Comparison of ENCODE assay signal across 11 cellular contexts in genomic region chr19:12838893-12839656, GRCh38. TPM values are rescaled to one million over a fixed set of nuclear protein-coding genes. Genes with fewer than 3 reads are reported as not detected.
DNase-seq lines count a peak whose midpoint lies in the region; ATAC-seq, FAIRE-seq and TF ChIP-seq lines count a peak whose summit lies in the region.
"Had no signal": no experiment of that assay in that cellular context is flagged by ENCODE, and none has a peak within 500 bp of the region (broad histone marks: within the 10 kb centered on the region; RNA-seq: fewer than 3 reads in every experiment).

No MANE protein-coding gene starts in this region.

- peaks cover 33 to 62% of the 10 kb centered on the region in 2 donors for H3K4me1 Mint-ChIP-seq in stimulated activated naive B cell treated with anti-CD40 and anti-IgM and Interleukin-4, amounts not matched to agents 10 μg/mL and 1 μg/mL and 100 μg/mL, for 72 hours

- no peak overlapping the region for H3K9ac ChIP-seq in mesenchymal stem cell (ENCODE audit: low read length)

- no peak overlapping the region for H2AK5ac ChIP-seq in mesenchymal stem cell (ENCODE audit: low read length, severe bottlenecking)

- peaks cover 0 to 3% of the 10 kb centered on the region in 2 donors for H3K36me3 Mint-ChIP-seq in stimulated activated naive B cell treated with anti-CD40 and anti-IgM and Interleukin-4, amounts not matched to agents 10 μg/mL and 1 μg/mL and 100 μg/mL, for 72 hours

- DNase-seq in activated CD4-positive, alpha-beta T cell treated with anti-CD3 and anti-CD28 coated beads for 48 hours, result peak; percentile 44
- DNase-seq in activated CD4-positive, alpha-beta T cell treated with anti-CD3 and anti-CD28 coated beads for 1 hour, result no peak
- no peak for DNase-seq in PC-9
- peak in 2 of 10 donors; percentile 45 to 54 for DNase-seq in dorsolateral prefrontal cortex
- no peak for DNase-seq in stimulated activated naive B cell treated with anti-CD40 and anti-IgM and Interleukin-4, amounts not matched to agents 10 μg/mL and 1 μg/mL and 100 μg/mL, for 72 hours
- no peak for DNase-seq in LoVo (ENCODE audit: low spot score)
- DNase-seq in mesenchymal stem cell, result no peak
- DNase-seq in H54 (ENCODE audit: insufficient read length, low spot score), result no peak
- DNase-seq: cortex of kidney had no signal

- peak overlapping the region; percentile 39 for H3K27ac Mint-ChIP-seq in stimulated activated naive B cell treated with anti-CD40 and anti-IgM and Interleukin-4, amounts not matched to agents 10 μg/mL and 1 μg/mL and 100 μg/mL, for 72 hours

- no peak overlapping the region for H4K8ac ChIP-seq in mesenchymal stem cell (ENCODE audit: low read length)

- no peaks in the 10 kb centered on the region for H4K20me1 ChIP-seq in PC-9 (ENCODE audit: insufficient read depth)

- peaks cover 49% of the 10 kb centered on the region for H3F3A ChIP-seq in PC-9 (ENCODE audit: insufficient read depth, low read depth)

- no peak overlapping the region for H3K23ac ChIP-seq in mesenchymal stem cell (ENCODE audit: low read length in 2 of 2)

- H2AFZ ChIP-seq in PC-9 (no peak overlapping the region), mesenchymal stem cell (ENCODE audit: low read depth, low read length) (no peak overlapping the region)

- H3K27me3 ChIP-seq in PC-9 (ENCODE audit: insufficient read depth, low read depth) (peaks cover 5% of the 10 kb centered on the region; the same call in 1 of the 2 replicates), dorsolateral prefrontal cortex (peaks cover 0 to 72% (median 18%) of the 10 kb centered on the region in 45 donors), mesenchymal stem cell (ENCODE audit: control insufficient read depth in 1 of 2, insufficient read depth in 1 of 2, low read length in 2 of 2) (peaks cover 90 to 94% of the 10 kb centered on the region in 2 experiments)

- H3K9me3 ChIP-seq in PC-9 (ENCODE audit: insufficient read depth, low read depth) (no peaks in the 10 kb centered on the region), mesenchymal stem cell (ENCODE audit: control insufficient read depth, low read length) (no peaks in the 10 kb centered on the region)

- POLR2A ChIA-PET in PC-9 (lab: Charles Lee; ENCODE audit: unreplicated experiment), result no interaction called here

- H3K18ac ChIP-seq in mesenchymal stem cell (ENCODE audit: low read depth in 1 of 2, low read length in 2 of 2), result no peak overlapping the region

- H2BK12ac ChIP-seq in mesenchymal stem cell (ENCODE audit: low read length in 2 of 2), result no peak overlapping the region

- H3K36me3 ChIP-seq in PC-9 (ENCODE audit: low read depth), result no peaks in the 10 kb centered on the region
- no peaks in the 10 kb centered on the region for H3K36me3 ChIP-seq in mesenchymal stem cell (ENCODE audit: control insufficient read depth in 1 of 2, insufficient read depth in 2 of 2, low read depth in 1 of 2, low read length in 2 of 2)

- H3K4me3 ChIP-seq in PC-9 (peak overlapping the region; percentile 75), dorsolateral prefrontal cortex (peak overlapping the region in 58 of 59 donors; percentile 33 to 75 (median 60)), mesenchymal stem cell (ENCODE audit: insufficient read depth in 1 of 2, low read depth in 1 of 2, low read length in 2 of 2) (no peak overlapping the region)

- H2BK5ac ChIP-seq in mesenchymal stem cell (ENCODE audit: low read depth, low read length, poor library complexity, severe bottlenecking), result no peak overlapping the region

- no peak overlapping the region for H4K91ac ChIP-seq in mesenchymal stem cell (ENCODE audit: low read length)

- H3K14ac ChIP-seq in mesenchymal stem cell (ENCODE audit: low read length in 2 of 2), result no peak overlapping the region

- peak overlapping the region; percentile 92 for H3K4me2 ChIP-seq in PC-9
- H3K4me2 ChIP-seq in mesenchymal stem cell (ENCODE audit: low read length, poor library complexity, severe bottlenecking), result no peak overlapping the region

- no peak for FAIRE-seq in H54 (lab: Jason Lieb, UNC)

- peak overlapping the region; percentile 65 to 83 for H3K4me3 Mint-ChIP-seq in stimulated activated naive B cell treated with anti-CD40 and anti-IgM and Interleukin-4, amounts not matched to agents 10 μg/mL and 1 μg/mL and 100 μg/mL, for 72 hours

- H3K27ac ChIP-seq in PC-9 (no peak overlapping the region), dorsolateral prefrontal cortex (peak overlapping the region in 49 of 59 donors; percentile 9 to 87 (median 74)), mesenchymal stem cell (ENCODE audit: low read length, poor library complexity, severe bottlenecking) (no peak overlapping the region)

- H2BK120ac ChIP-seq in mesenchymal stem cell (ENCODE audit: low read depth, low read length), result no peak overlapping the region

- peaks cover 77 to 92% of the 10 kb centered on the region in 2 donors for H3K27me3 Mint-ChIP-seq in stimulated activated naive B cell treated with anti-CD40 and anti-IgM and Interleukin-4, amounts not matched to agents 10 μg/mL and 1 μg/mL and 100 μg/mL, for 72 hours

- CTCF ChIA-PET in PC-9 (lab: Charles Lee), result no interaction called here

- H3K79me2 ChIP-seq in PC-9 (ENCODE audit: low read depth), result no peaks in the 10 kb centered on the region

- no peak overlapping the region for H2BK15ac ChIP-seq in mesenchymal stem cell (ENCODE audit: low read depth, poor library complexity, severe bottlenecking)

- intact Hi-C loops in PC-9 (cut with micrococcal nuclease; ENCODE audit: unreplicated experiment), result no loop called here
- intact Hi-C loops in dorsolateral prefrontal cortex (cut with DNase I), result no loop called here

- BruUV-seq in PC-9 (replicated peaks; lab: Mats Ljungman, UMichigan), result no TSS peak

- peaks cover 13% of the 10 kb centered on the region for H3K4me1 ChIP-seq in PC-9 (replicated peaks; ENCODE audit: insufficient read depth)
- H3K4me1 ChIP-seq in mesenchymal stem cell (ENCODE audit: control insufficient read depth, insufficient read depth, low read depth, low read length), result peaks cover 22% of the 10 kb centered on the region

- 43% methylated on average over 9 of the region's 19 CpGs for WGBS in mesenchymal stem cell

- ATAC-seq in stimulated activated naive B cell treated with anti-CD40 and anti-IgM and Interleukin-4, amounts not matched to agents 10 μg/mL and 1 μg/mL and 100 μg/mL, for 72 hours (replicated peaks), result peak in 1 of 2 donors; percentile 29

- H3K79me1 ChIP-seq in mesenchymal stem cell (replicated peaks; ENCODE audit: low read length, poor library complexity, severe bottlenecking), result no peaks in the 10 kb centered on the region

- H3K9me3 Mint-ChIP-seq in stimulated activated naive B cell treated with anti-CD40 and anti-IgM and Interleukin-4, amounts not matched to agents 10 μg/mL and 1 μg/mL and 100 μg/mL, for 72 hours, result no peaks in the 10 kb centered on the region

- H3K9me2 ChIP-seq in PC-9 (ENCODE audit: insufficient read depth), result no peaks in the 10 kb centered on the region

- H3K4ac ChIP-seq in mesenchymal stem cell (ENCODE audit: low read depth in 1 of 2, low read length in 2 of 2), result no peak overlapping the region

- no peak for TF ChIP-seq POLR2A in H54 (IDR thresholded peaks at IDR 0.05; ENCODE audit: low read depth, low read length)

- no peak for TF ChIP-seq CTCF in PC-9 (conservative IDR thresholded peaks at IDR 0.05)
- no peak for TF ChIP-seq CTCF in dorsolateral prefrontal cortex (IDR thresholded peaks at IDR 0.05 in 54 of 56, conservative IDR thresholded peaks at IDR 0.05 in 2 of 56; ENCODE audit: low read depth in 1 of 56, partially characterized antibody in 56 of 56)

RNA-seq across cellular contexts. Expression of gene MAST1, which starts 0.8 kb away (rescaled TPM):
- total RNA-seq in PC-9 (2021) (11.4 and 11.9 TPM in 2 replicates), dorsolateral prefrontal cortex (100 to 1,000 TPM in 108 of 120 experiments, 10 to 100 TPM in 12; 55.0 to 260 (median 142) TPM)
- 0.48 TPM for polyA plus RNA-seq in mesenchymal stem cell (2013, experiment 1 of 2)
- polyA plus RNA-seq in mesenchymal stem cell (2013, experiment 2 of 2), result 0.29 TPM

RNA-seq across cellular contexts. Expression of gene RTBDN, which starts 4.7 kb away (rescaled TPM):
- total RNA-seq in PC-9 (2021) (0.78 and 1.0 TPM in 2 replicates), dorsolateral prefrontal cortex (10 to 100 TPM in 91 of 120 experiments, 1 to 10 TPM in 29; 3.6 to 23.1 (median 12.0) TPM)
- polyA plus RNA-seq in mesenchymal stem cell (2013, experiment 1 of 2), result 0.03 TPM
- not detected for polyA plus RNA-seq in mesenchymal stem cell (2013, experiment 2 of 2)
- total RNA-seq: Daoy, subcutaneous adipose tissue had no signal

RNA-seq across cellular contexts. Expression of gene RNASEH2A, which starts 32.7 kb away (rescaled TPM):
- 38.6 and 60.4 TPM in 2 replicates for total RNA-seq in PC-9 (2021)
- total RNA-seq in dorsolateral prefrontal cortex, result 10 to 100 TPM in 10 of 120 experiments, 1 to 10 TPM in 110; 1.6 to 13.4 (median 6.0) TPM
- polyA plus RNA-seq in mesenchymal stem cell (2013, experiment 1 of 2), result 2.8 TPM
- 2.9 TPM for polyA plus RNA-seq in mesenchymal stem cell (2013, experiment 2 of 2)

RNA-seq across cellular contexts. Expression of gene THSD8, which starts 37.2 kb away (rescaled TPM):
- 28.8 and 30.0 TPM in 2 replicates for total RNA-seq in PC-9 (2021)
- 1 to 10 TPM in 86 of 120 experiments, under 1 TPM in 8, not detected in 26; 0.63 to 7.4 (median 2.4) TPM for total RNA-seq in dorsolateral prefrontal cortex
- polyA plus RNA-seq in mesenchymal stem cell (2013, experiment 1 of 2), result 4.3 TPM
- polyA plus RNA-seq in mesenchymal stem cell (2013, experiment 2 of 2), result 4.1 TPM
- total RNA-seq: Daoy had no signal

RNA-seq across cellular contexts. Expression of gene PRDX2, which starts 37.5 kb away (rescaled TPM):
- 268 and 271 TPM in 2 replicates for total RNA-seq in PC-9 (2021)
- 100 to 1,000 TPM; 234 to 491 (median 396) TPM for total RNA-seq in dorsolateral prefrontal cortex
- polyA plus RNA-seq in mesenchymal stem cell (2013, experiment 1 of 2), result 139 TPM
- polyA plus RNA-seq in mesenchymal stem cell (2013, experiment 2 of 2), result 142 TPM

Comparison
In these comparisons a context has a peak if more than half of its experiments do, and no peak if none do; other contexts are left out.
1. H3K27ac ChIP-seq: peak in dorsolateral prefrontal cortex (49 of 59); none in PC-9 (single experiment) and mesenchymal stem cell (single experiment).
2. H3K4me3 ChIP-seq: peak in PC-9 (single experiment) and dorsolateral prefrontal cortex (58 of 59); none in mesenchymal stem cell (0 of 2).